In the genomic region with DNA sequence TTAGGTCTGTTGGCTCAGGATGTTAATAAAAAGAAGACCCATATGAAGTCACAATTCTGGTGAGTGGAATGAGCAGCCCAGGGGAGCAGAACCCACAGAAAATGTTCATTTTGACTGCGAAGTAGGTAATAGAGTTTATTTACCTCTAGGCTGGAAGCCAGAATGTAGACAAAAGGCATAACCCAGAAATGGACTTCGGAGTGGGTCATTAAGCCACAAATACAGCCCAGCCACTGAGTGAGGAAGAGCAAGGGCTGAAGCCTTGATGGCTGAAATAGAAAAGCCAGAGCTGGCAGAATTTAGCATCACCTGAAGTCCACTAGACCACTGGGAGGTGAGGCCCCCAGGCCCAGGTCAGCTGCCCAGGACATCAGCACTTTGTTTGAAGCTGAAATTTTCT, we compare ENCODE assay signal across 25 cellular contexts.
"Had no signal": no experiment of that assay in that cellular context is flagged by ENCODE, and none has a peak within 500 bp of the region (broad histone marks: within the 10 kb centered on the region; RNA-seq: fewer than 3 reads in every experiment).

No MANE protein-coding gene starts in this region.

- DNase-seq: occipital lobe; ovary; posterior cingulate gyrus; psoas muscle; right cardiac atrium; right lobe of liver; sigmoid colon; small intestine; stimulated activated CD4-positive, alpha-beta T cell treated with anti-CD3 and anti-CD28 coated beads, Interleukin-15, amount 100 ng/mL, for 24 hours; stimulated activated CD4-positive, alpha-beta T cell treated with anti-CD3 and anti-CD28 coated beads, Interleukin-2, amount 100 ng/mL, for 24 hours; stimulated activated CD4-positive, alpha-beta T cell treated with anti-CD3 and anti-CD28 coated beads, Interleukin-2, amount 100 ng/mL, for 48 hours; stimulated activated CD4-positive, alpha-beta T cell treated with anti-CD3 and anti-CD28 coated beads, Interleukin-4, amount 100 ng/mL, for 24 hours; stimulated activated naive B cell treated with anti-CD40 and anti-IgM and Interleukin-4, amounts not matched to agents 10 μg/mL and 1 μg/mL and 100 μg/mL, for 72 hours; stimulated activated naive CD4-positive, alpha-beta T cell treated with Interleukin-2 at 50 U/mL for 16 hours; stomach; thyroid gland; trophoblast cell; upper lobe of left lung had no signal

- H3K27me3 ChIP-seq: neural progenitor cell, ovary, right lobe of liver, sigmoid colon, stomach, thyroid gland, tibial nerve, upper lobe of left lung, vagina had no signal

- H3K27ac ChIP-seq: neural progenitor cell, ovary, parathyroid adenoma, psoas muscle, right lobe of liver, sigmoid colon, stomach, thoracic aorta, thyroid gland, tibial nerve, upper lobe of left lung, vagina had no signal

- H3K9me3 ChIP-seq: ovary, psoas muscle, right lobe of liver, sigmoid colon, stomach, thoracic aorta, thyroid gland, upper lobe of left lung, vagina had no signal

- H3K36me3 ChIP-seq: neural progenitor cell, ovary, right lobe of liver, sigmoid colon, stomach, thoracic aorta, thyroid gland, tibial nerve, upper lobe of left lung, vagina had no signal

- H3K4me1 ChIP-seq: neural progenitor cell, parathyroid adenoma, psoas muscle, upper lobe of left lung, vagina had no signal

- ATAC-seq: natural killer cell treated with Interleukin-12 subunit alpha and Interleukin-12 subunit beta and Interleukin-15 and Interleukin-18, amount 100 ng/mL, for 72 hours; psoas muscle; right cardiac atrium; stimulated activated effector memory CD8-positive, alpha-beta T cell treated with anti-CD3 and anti-CD28 coated beads, Interleukin-12 subunit alpha, Interleukin-12 subunit beta, amount 100 ng/mL, for 72 hours; stimulated activated naive B cell treated with anti-CD40 and anti-IgM and Interleukin-4, amounts not matched to agents 10 μg/mL and 1 μg/mL and 100 μg/mL, for 72 hours had no signal

- H3K4me3 ChIP-seq: neural progenitor cell, ovary, psoas muscle, right lobe of liver, sigmoid colon, stomach, thoracic aorta, thyroid gland, tibial nerve, upper lobe of left lung, vagina had no signal

- H3K9ac ChIP-seq: neural progenitor cell, parathyroid adenoma had no signal
